8 cellular contexts compared by ENCODE assay signal in genomic region chr4:74444891-74445642, GRCh38. TPM values are rescaled to one million over a fixed set of nuclear protein-coding genes. Genes with fewer than 3 reads are reported as not detected.
DNase-seq lines count a peak whose midpoint lies in the region; ATAC-seq and TF ChIP-seq lines count a peak whose summit lies in the region.

AREG (plus strand) TSS chr4:74445136; CDS start chr4:74445346, 210 bp downstream.

- CTCF ChIA-PET in OCI-LY7 (lab: Charles Lee; ENCODE audit: unreplicated experiment), result interaction anchor here (0.6 kb wide), 1 partner anchor 437 kb away, joined by 6 read pairs; no protein-coding TSS in a partner anchor

- H2AFZ ChIP-seq in OCI-LY7 (ENCODE audit: low read length) (peak within 1 kb of the TSS; percentile 74), neural cell (ENCODE audit: low read depth, low read length) (no peak within 1 kb of the TSS)

- H3K4me2 ChIP-seq in OCI-LY7 (ENCODE audit: low read length) (peak within 1 kb of the TSS; percentile 55), neural cell (ENCODE audit: low read length) (peak within 1 kb of the TSS; percentile 50)

- no peak within 1 kb of the TSS for H3K9ac ChIP-seq in neural cell (ENCODE audit: low read length)

- no peaks in the 10 kb centered on the region for H4K20me1 ChIP-seq in OCI-LY7 (ENCODE audit: insufficient read depth, low read length)
- H4K20me1 ChIP-seq in neural cell (ENCODE audit: insufficient read depth), result no peaks in the 10 kb centered on the region

- no peaks in the 10 kb centered on the region for H3K4me1 ChIP-seq in OCI-LY7 (ENCODE audit: insufficient read depth, low read length, poor library complexity, severe bottlenecking)

- H3K9me3 ChIP-seq in OCI-LY7 (ENCODE audit: low read length) (no peaks in the 10 kb centered on the region), neural cell (ENCODE audit: low read length) (no peaks in the 10 kb centered on the region)

- H3K27ac ChIP-seq in OCI-LY7 (ENCODE audit: low read depth, low read length, poor library complexity, severe bottlenecking) (no peak within 1 kb of the TSS), neural cell (ENCODE audit: low read length) (no peak within 1 kb of the TSS)

- no peaks in the 10 kb centered on the region for H3K9me3 Mint-ChIP-seq in stimulated activated naive CD8-positive, alpha-beta T cell treated with anti-CD3 and anti-CD28 coated beads, Interleukin-15, amount 100 ng/mL, for 72 hours

- H3K4me3 ChIP-seq in OCI-LY7 (ENCODE audit: low read depth, low read length, poor library complexity, severe bottlenecking) (peak within 1 kb of the TSS; percentile 32), neural cell (ENCODE audit: low read length) (peak within 1 kb of the TSS; percentile 81)

- ATAC-seq in GM19025 (IDR thresholded peaks at IDR 0.05; ENCODE audit: low read depth, unreplicated experiment) (peak; percentile 90), HG03196 (IDR thresholded peaks at IDR 0.05; ENCODE audit: unreplicated experiment) (peak; percentile 88)
- peak; percentile 92 for ATAC-seq in stimulated activated naive CD8-positive, alpha-beta T cell treated with anti-CD3 and anti-CD28 coated beads, Interleukin-15, amount 100 ng/mL, for 72 hours

- DNase-seq in Ammon's horn (ENCODE audit: low spot score) (peak; percentile 51), OCI-LY7 (ENCODE audit: low spot score) (peak; percentile 18), fibroblast of peridontal ligament (ENCODE audit: extremely low read depth) (peak; percentile 60)
- DNase-seq in activated T-cell treated with anti-CD3 and anti-CD28 coated beads, Interleukin-2, amount 50 U/mL, for 48 hours, result peak; percentile 83 to 87
- peak; percentile 82 to 84 for DNase-seq in stimulated activated naive CD8-positive, alpha-beta T cell treated with anti-CD3 and anti-CD28 coated beads, Interleukin-15, amount 100 ng/mL, for 72 hours

- H3K9me2 ChIP-seq in OCI-LY7 (ENCODE audit: insufficient read depth, low read length) (no peaks in the 10 kb centered on the region), neural cell (ENCODE audit: insufficient read depth, low read length) (no peaks in the 10 kb centered on the region)

- H3K79me2 ChIP-seq in OCI-LY7 (ENCODE audit: insufficient read depth, low read depth, low read length) (no peaks in the 10 kb centered on the region), neural cell (replicated peaks; ENCODE audit: insufficient read depth, low read length) (no peaks in the 10 kb centered on the region)

- POLR2A ChIA-PET in OCI-LY7 (lab: Charles Lee), result interaction anchor here (0.5 kb wide), 1 partner anchor 82 kb away, joined by 3 read pairs; no protein-coding TSS in a partner anchor

- no peaks in the 10 kb centered on the region for H3K27me3 Mint-ChIP-seq in stimulated activated naive CD8-positive, alpha-beta T cell treated with anti-CD3 and anti-CD28 coated beads, Interleukin-15, amount 100 ng/mL, for 72 hours

- H3K4me1 Mint-ChIP-seq in stimulated activated naive CD8-positive, alpha-beta T cell treated with anti-CD3 and anti-CD28 coated beads, Interleukin-15, amount 100 ng/mL, for 72 hours, result no peaks in the 10 kb centered on the region

- intact Hi-C loops in OCI-LY7 (cut with micrococcal nuclease; ENCODE audit: unreplicated experiment), result no loop called here

- H3K36me3 ChIP-seq in OCI-LY7 (ENCODE audit: insufficient read depth, low read length), result no peaks in the 10 kb centered on the region
- H3K36me3 ChIP-seq in neural cell (ENCODE audit: insufficient read depth, low read length), result no peaks in the 10 kb centered on the region

- H3K27me3 ChIP-seq in neural cell (ENCODE audit: insufficient read depth, low read depth, low read length), result peaks cover 33% of the 10 kb centered on the region

- TF ChIP-seq EP300 in neural cell (conservative IDR thresholded peaks at IDR 0.05; ENCODE audit: poor library complexity, severe bottlenecking), result no peak

- H3K4me3 Mint-ChIP-seq in stimulated activated naive CD8-positive, alpha-beta T cell treated with anti-CD3 and anti-CD28 coated beads, Interleukin-15, amount 100 ng/mL, for 72 hours, result peak within 1 kb of the TSS; percentile 80 to 91

- TF ChIP-seq CTCF in OCI-LY7 (conservative IDR thresholded peaks at IDR 0.05; ENCODE audit: low read length) (peak; percentile 40), neural cell (IDR thresholded peaks at IDR 0.05; ENCODE audit: poor library complexity, severe bottlenecking) (peak; percentile 61)

- peak; percentile 21 for TF ChIP-seq RAD21 in neural cell (conservative IDR thresholded peaks at IDR 0.05)

- peak within 1 kb of the TSS; percentile 42 to 87 for H3K27ac Mint-ChIP-seq in stimulated activated naive CD8-positive, alpha-beta T cell treated with anti-CD3 and anti-CD28 coated beads, Interleukin-15, amount 100 ng/mL, for 72 hours

- no peaks in the 10 kb centered on the region for H3F3A ChIP-seq in neural cell (ENCODE audit: insufficient read depth, low read length, poor library complexity, severe bottlenecking)

- no TSS peak for BruUV-seq in OCI-LY7 (replicated peaks; lab: Mats Ljungman, UMichigan)

TF ChIP-seq in neural cell, 6 proteins besides CTCF, POLR2A, EP300 and RAD21:
- peak; percentile 70 for TF ChIP-seq MXI1 (conservative IDR thresholded peaks at IDR 0.05; ENCODE audit: poor library complexity, severe bottlenecking)
- TF ChIP-seq TAF1 (IDR thresholded peaks at IDR 0.05; ENCODE audit: low read depth), result no peak

RNA-seq across cellular contexts. Expression of gene AREG, which starts in this region (rescaled TPM):
- not detected in 2 replicates for total RNA-seq in OCI-LY7 (2014; rRNA removed; shearing (Covaris generic))
- not detected in 2 replicates for total RNA-seq in OCI-LY7 (2022)
- polyA plus RNA-seq in neural cell, result not detected in 2 replicates
- polyA minus RNA-seq in neural cell, result not detected in 2 replicates

Comparison
In these comparisons a context has a peak if more than half of its experiments do, and no peak if none do; other contexts are left out.
1. Peak in DNase-seq, H3K4me3 ChIP-seq and H3K4me2 ChIP-seq in OCI-LY7; RNA of the gene not detected or under 1 TPM.
2. DNase-seq: peak in every context shown above with its lines; median percentile 85 in activated T-cell treated with anti-CD3 and anti-CD28 coated beads, Interleukin-2, amount 50 U/mL, for 48 hours; 83 in stimulated activated naive CD8-positive, alpha-beta T cell treated with anti-CD3 and anti-CD28 coated beads, Interleukin-15, amount 100 ng/mL, for 72 hours; 60 in fibroblast of peridontal ligament; 51 in Ammon's horn; 18 in OCI-LY7.